In genomic region chr11:18612394-18612793, GRCh38 we compare ENCODE assay signal across 1 cellular context.
TF ChIP-seq lines count a peak whose summit lies in the region.

No MANE protein-coding gene starts in this region.

TF ChIP-seq in K562, 482 proteins besides CTCF, POLR2A, EP300 and RAD21:
- TF ChIP-seq ZBTB34 (CRISPR knock-in tag; IDR thresholded peaks at IDR 0.05), result no peak
- peak; percentile 19; the same call in 1 of the 2 replicates for TF ChIP-seq ATF3 (IDR thresholded peaks at IDR 0.05)
- TF ChIP-seq ATF3 (CRISPR knock-in tag; conservative IDR thresholded peaks at IDR 0.05), result no peak
- no peak for TF ChIP-seq ZNF165 (CRISPR knock-in tag; IDR thresholded peaks at IDR 0.05; ENCODE audit: borderline replicate concordance)
